Comparison of ENCODE assay signal across 23 cellular contexts in the genomic region with DNA sequence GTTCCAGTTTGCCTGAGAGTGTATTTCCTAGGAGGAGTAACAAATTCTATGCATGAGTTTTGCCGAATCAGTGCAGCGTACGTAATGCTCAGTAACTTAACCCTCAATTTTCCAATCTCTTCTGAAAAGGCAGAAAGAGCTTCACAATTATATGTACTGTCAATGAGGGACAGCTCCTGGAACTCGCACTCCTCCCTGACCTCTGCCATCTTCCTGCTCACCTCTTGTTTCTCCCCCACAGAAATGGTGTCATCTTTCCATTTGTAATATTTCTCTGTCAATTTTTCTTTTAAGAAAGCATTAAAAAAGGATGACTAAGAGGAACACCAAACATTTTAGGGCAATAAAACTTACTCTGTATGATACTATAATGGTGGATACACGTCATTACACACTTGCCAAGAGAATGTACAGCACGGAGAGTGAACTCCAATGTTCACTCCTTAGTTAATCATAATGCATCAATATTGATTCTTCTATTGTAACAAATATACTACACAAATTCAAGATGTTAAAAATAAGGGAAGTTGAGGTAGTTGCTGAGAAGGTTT. TPM values are rescaled to one million over a fixed set of nuclear protein-coding genes. Genes with fewer than 3 reads are reported as not detected.
DNase-seq lines count a peak whose midpoint lies in the region; ATAC-seq and TF ChIP-seq lines count a peak whose summit lies in the region.
"Had no signal": no experiment of that assay in that cellular context is flagged by ENCODE, and none has a peak within 500 bp of the region (broad histone marks: within the 10 kb centered on the region; RNA-seq: fewer than 3 reads in every experiment).

No MANE protein-coding gene starts in this region.

- TF ChIP-seq CTCF in osteoblast (IDR thresholded peaks at IDR 0.05; ENCODE audit: extremely low read depth, low read depth, low read length) (no peak), psoas muscle (IDR thresholded peaks at IDR 0.05) (no peak)

- H3K4me2 ChIP-seq in osteoblast (ENCODE audit: insufficient read depth, low read length), result no peak overlapping the region
- H3K4me2 ChIP-seq: A549 had no signal

- H3K9me3 ChIP-seq in osteoblast (ENCODE audit: low read depth, low read length) (peaks cover 2% of the 10 kb centered on the region), psoas muscle (no peaks in the 10 kb centered on the region)
- H3K9me3 ChIP-seq: A549, Caco-2, HAP-1 had no signal

- no peak overlapping the region for H3K4me3 ChIP-seq in osteoblast (ENCODE audit: insufficient read depth, low read length)
- no peak overlapping the region for H3K4me3 ChIP-seq in psoas muscle
- H3K4me3 ChIP-seq: A549, HAP-1, K562 had no signal

- H3K27ac ChIP-seq in osteoblast (ENCODE audit: low read depth, low read length) (no peak overlapping the region), psoas muscle (no peak overlapping the region)
- H3K27ac ChIP-seq: 22Rv1, A549, C4-2B had no signal

- DNase-seq in HCEC 1CT (peak; percentile 35), NCI-H69 (lab: John Stamatoyannopoulos, UW) (peak; percentile 73), SHP77 treated with DMSO at 0.1 percent for 48 hours (lab: John Stamatoyannopoulos, UW) (peak; percentile 37), osteoblast (ENCODE audit: insufficient read length, low spot score, missing footprints) (peak; percentile 8), psoas muscle (no peak), NAMALWA (ENCODE audit: low spot score) (no peak)
- DNase-seq: AML-193; Caco-2; CD4-positive, alpha-beta T cell; DMS153; DMS79; GDM1; HFFc6; IMR-90 had no signal

- ATAC-seq in psoas muscle, result no peak
- ATAC-seq in GM19452 (IDR thresholded peaks at IDR 0.05; ENCODE audit: unreplicated experiment), result no peak
- ATAC-seq: A549, K562 had no signal

- H3K27me3 ChIP-seq in osteoblast (ENCODE audit: insufficient read depth, low read length) (no peaks in the 10 kb centered on the region), psoas muscle (ENCODE audit: insufficient read depth in 3 of 3, low read length in 2 of 3) (no peaks in the 10 kb centered on the region)

- intact Hi-C loops in psoas muscle (cut with DNase I), result no loop called here

- H3K4me1 ChIP-seq in osteoblast (ENCODE audit: insufficient read depth, low read length) (no peaks in the 10 kb centered on the region), psoas muscle (no peaks in the 10 kb centered on the region)
- H3K4me1 ChIP-seq: A549, Caco-2, HAP-1 had no signal

- no peaks in the 10 kb centered on the region for H3K79me2 ChIP-seq in osteoblast (ENCODE audit: insufficient read depth, low read length)

- H3K36me3 ChIP-seq in osteoblast (ENCODE audit: insufficient read depth, low read length) (no peaks in the 10 kb centered on the region), psoas muscle (ENCODE audit: insufficient read depth in 1 of 2, low read depth in 1 of 2) (no peaks in the 10 kb centered on the region)
- H3K36me3 ChIP-seq: HAP-1 had no signal

- no peaks in the 10 kb centered on the region for H4K20me1 ChIP-seq in osteoblast (ENCODE audit: insufficient read depth, low read length)

- WGBS in psoas muscle, 3 donors, result 40 to 48% (median 47%) methylated on average over 6 of the region's 6 CpGs

- no peak overlapping the region for H2AFZ ChIP-seq in osteoblast (ENCODE audit: low read length)

RNA-seq across cellular contexts. Expression of a gene that starts 25.6 kb away (rescaled TPM):
- total RNA-seq in osteoblast (not detected in 2 replicates), psoas muscle (1,000 to 10,000 TPM; 2,071 to 8,701 (median 3,638) TPM)
- 1,000 to 10,000 TPM in 2 of 3 donors, 100 to 1,000 TPM in 1; 355 to 1,699 (median 1,391) TPM for polyA plus RNA-seq in psoas muscle
- total RNA-seq: Caco-2; CD4-positive, alpha-beta T cell; Daoy; HFFc6 had no signal
- polyA plus RNA-seq: A549, BJ, H1 had no signal

Comparison
In these comparisons a context has a peak if more than half of its experiments do, and no peak if none do; other contexts are left out.
1. DNase-seq: peak in HCEC 1CT (single experiment), NCI-H69 (single experiment), SHP77 treated with DMSO at 0.1 percent for 48 hours (single experiment) and osteoblast (single experiment); none in psoas muscle (0 of 2) and NAMALWA (single experiment).
2. RNA of a gene that starts 25.6 kb away (total RNA-seq): 2,071 to 8,701 TPM in psoas muscle; not detected in osteoblast; every median in the first group is over 1,000 times any median in the second.